In the genomic region with DNA sequence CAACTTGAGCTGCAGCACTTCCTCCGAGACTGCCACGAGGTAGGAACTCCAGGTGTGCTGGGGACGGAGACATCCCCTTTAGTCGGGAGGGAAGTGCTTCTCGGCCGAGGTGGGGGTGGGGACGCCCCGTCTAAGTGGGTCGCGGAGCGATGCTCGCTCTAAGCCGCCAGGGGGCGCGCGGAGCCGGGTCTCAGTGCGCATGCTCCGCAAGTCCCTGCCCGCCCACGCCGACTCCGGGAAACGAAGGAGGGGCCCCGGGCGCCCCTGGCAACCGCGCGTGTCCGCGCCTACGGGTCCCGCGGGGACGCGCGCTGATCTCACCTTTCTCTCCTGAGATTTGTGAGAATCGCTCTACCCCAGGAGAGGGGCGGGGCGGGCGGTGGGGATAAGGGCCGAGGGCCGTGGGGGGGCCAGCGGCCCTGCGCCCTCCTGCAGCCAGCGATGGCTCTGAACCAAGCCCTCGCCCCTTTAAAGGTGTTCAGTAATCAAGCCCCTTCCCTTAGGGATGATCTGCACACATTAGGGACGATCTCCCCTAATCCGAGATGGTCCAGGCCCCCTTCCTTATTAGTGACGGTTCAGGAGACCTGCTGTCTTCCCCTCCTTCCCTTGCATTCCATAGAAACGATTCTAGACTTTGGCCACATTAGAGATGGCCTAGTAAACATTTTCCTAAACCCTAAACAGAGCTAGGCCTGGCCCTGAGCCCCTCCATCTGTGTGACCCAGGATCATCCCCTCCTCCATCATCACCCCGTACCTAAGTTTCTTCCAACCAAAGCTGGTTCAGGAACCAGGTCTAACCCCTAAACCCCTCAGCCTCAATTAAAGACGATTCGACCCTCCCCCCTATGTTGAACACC, we compare ENCODE assay signal across 1 cellular context.
TF ChIP-seq lines count a peak whose summit lies in the region.

No MANE protein-coding gene starts in this region.

TF ChIP-seq in HepG2, 621 proteins besides CTCF, POLR2A, EP300 and RAD21 (continued from another document and continues in another):
- TF ChIP-seq, protein P1, sequence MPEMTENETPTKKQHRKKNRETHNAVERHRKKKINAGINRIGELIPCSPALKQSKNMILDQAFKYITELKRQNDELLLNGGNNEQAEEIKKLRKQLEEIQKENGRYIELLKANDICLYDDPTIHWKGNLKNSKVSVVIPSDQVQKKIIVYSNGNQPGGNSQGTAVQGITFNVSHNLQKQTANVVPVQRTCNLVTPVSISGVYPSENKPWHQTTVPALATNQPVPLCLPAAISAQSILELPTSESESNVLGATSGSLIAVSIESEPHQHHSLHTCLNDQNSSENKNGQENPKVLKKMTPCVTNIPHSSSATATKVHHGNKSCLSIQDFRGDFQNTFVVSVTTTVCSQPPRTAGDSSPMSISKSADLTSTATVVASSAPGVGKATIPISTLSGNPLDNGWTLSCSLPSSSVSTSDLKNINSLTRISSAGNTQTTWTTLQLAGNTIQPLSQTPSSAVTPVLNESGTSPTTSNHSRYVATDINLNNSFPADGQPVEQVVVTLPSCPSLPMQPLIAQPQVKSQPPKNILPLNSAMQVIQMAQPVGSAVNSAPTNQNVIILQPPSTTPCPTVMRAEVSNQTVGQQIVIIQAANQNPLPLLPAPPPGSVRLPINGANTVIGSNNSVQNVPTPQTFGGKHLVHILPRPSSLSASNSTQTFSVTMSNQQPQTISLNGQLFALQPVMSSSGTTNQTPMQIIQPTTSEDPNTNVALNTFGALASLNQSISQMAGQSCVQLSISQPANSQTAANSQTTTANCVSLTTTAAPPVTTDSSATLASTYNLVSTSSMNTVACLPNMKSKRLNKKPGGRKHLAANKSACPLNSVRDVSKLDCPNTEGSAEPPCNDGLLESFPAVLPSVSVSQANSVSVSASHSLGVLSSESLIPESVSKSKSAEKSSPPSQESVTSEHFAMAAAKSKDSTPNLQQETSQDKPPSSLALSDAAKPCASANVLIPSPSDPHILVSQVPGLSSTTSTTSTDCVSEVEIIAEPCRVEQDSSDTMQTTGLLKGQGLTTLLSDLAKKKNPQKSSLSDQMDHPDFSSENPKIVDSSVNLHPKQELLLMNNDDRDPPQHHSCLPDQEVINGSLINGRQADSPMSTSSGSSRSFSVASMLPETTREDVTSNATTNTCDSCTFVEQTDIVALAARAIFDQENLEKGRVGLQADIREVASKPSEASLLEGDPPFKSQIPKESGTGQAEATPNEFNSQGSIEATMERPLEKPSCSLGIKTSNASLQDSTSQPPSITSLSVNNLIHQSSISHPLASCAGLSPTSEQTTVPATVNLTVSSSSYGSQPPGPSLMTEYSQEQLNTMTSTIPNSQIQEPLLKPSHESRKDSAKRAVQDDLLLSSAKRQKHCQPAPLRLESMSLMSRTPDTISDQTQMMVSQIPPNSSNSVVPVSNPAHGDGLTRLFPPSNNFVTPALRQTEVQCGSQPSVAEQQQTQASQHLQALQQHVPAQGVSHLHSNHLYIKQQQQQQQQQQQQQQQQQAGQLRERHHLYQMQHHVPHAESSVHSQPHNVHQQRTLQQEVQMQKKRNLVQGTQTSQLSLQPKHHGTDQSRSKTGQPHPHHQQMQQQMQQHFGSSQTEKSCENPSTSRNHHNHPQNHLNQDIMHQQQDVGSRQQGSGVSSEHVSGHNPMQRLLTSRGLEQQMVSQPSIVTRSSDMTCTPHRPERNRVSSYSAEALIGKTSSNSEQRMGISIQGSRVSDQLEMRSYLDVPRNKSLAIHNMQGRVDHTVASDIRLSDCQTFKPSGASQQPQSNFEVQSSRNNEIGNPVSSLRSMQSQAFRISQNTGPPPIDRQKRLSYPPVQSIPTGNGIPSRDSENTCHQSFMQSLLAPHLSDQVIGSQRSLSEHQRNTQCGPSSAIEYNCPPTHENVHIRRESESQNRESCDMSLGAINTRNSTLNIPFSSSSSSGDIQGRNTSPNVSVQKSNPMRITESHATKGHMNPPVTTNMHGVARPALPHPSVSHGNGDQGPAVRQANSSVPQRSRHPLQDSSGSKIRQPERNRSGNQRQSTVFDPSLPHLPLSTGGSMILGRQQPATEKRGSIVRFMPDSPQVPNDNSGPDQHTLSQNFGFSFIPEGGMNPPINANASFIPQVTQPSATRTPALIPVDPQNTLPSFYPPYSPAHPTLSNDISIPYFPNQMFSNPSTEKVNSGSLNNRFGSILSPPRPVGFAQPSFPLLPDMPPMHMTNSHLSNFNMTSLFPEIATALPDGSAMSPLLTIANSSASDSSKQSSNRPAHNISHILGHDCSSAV (CRISPR knock-in tag; IDR thresholded peaks at IDR 0.05; ENCODE audit: borderline replicate concordance): no peak
- no peak for TF ChIP-seq NR2F2 (IDR thresholded peaks at IDR 0.05; ENCODE audit: borderline replicate concordance, low read depth)
- peak; percentile 57; the same call in 1 of the 2 replicates for TF ChIP-seq SMAD1 (CRISPR knock-in tag; IDR thresholded peaks at IDR 0.05; ENCODE audit: borderline replicate concordance, low read depth)
- TF ChIP-seq ARHGAP35 (CRISPR knock-in tag; IDR thresholded peaks at IDR 0.05; ENCODE audit: borderline replicate concordance): no peak
- TF ChIP-seq POGZ (CRISPR knock-in tag; IDR thresholded peaks at IDR 0.05): peak; percentile 54; the same call in 1 of the 2 replicates
- TF ChIP-seq ETV6 (CRISPR knock-in tag; conservative IDR thresholded peaks at IDR 0.05): no peak
- TF ChIP-seq MEIS2 (CRISPR knock-in tag; IDR thresholded peaks at IDR 0.05): peak; percentile 19; the same call in 1 of the 2 replicates
- peak; percentile 46; the same call in 1 of the 2 replicates for TF ChIP-seq THAP11 (CRISPR knock-in tag; IDR thresholded peaks at IDR 0.05)
- TF ChIP-seq RNF2 (conservative IDR thresholded peaks at IDR 0.05; ENCODE audit: low read depth): no peak
- no peak for TF ChIP-seq ZNF879 (CRISPR knock-in tag; IDR thresholded peaks at IDR 0.05)
- no peak for TF ChIP-seq TGIF2 (CRISPR knock-in tag; IDR thresholded peaks at IDR 0.05)
- 0 out of 2 replicates have a peak, but pooled peaks have one; percentile 25 for TF ChIP-seq BHLHE40 (IDR thresholded peaks at IDR 0.05; ENCODE audit: low read length)
- no peak for TF ChIP-seq TEF (CRISPR knock-in tag; IDR thresholded peaks at IDR 0.05)
- TF ChIP-seq ZNF713 (CRISPR knock-in tag; IDR thresholded peaks at IDR 0.05): no peak
- TF ChIP-seq ZNF652 (CRISPR knock-in tag; IDR thresholded peaks at IDR 0.05; ENCODE audit: borderline replicate concordance, low read depth): no peak
- TF ChIP-seq, protein P2, sequence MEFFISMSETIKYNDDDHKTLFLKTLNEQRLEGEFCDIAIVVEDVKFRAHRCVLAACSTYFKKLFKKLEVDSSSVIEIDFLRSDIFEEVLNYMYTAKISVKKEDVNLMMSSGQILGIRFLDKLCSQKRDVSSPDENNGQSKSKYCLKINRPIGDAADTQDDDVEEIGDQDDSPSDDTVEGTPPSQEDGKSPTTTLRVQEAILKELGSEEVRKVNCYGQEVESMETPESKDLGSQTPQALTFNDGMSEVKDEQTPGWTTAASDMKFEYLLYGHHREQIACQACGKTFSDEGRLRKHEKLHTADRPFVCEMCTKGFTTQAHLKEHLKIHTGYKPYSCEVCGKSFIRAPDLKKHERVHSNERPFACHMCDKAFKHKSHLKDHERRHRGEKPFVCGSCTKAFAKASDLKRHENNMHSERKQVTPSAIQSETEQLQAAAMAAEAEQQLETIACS (CRISPR knock-in tag; IDR thresholded peaks at IDR 0.05): peak; percentile 97
- TF ChIP-seq SCMH1 (CRISPR knock-in tag; IDR thresholded peaks at IDR 0.05; ENCODE audit: borderline replicate concordance): no peak
- no peak for TF ChIP-seq SRSF9 (IDR thresholded peaks at IDR 0.05; ENCODE audit: borderline replicate concordance, insufficient read depth, low read depth, low read length, poor library complexity, severe bottlenecking)
- no peak for TF ChIP-seq ISX (CRISPR knock-in tag; conservative IDR thresholded peaks at IDR 0.05)
- TF ChIP-seq SNAI1 (CRISPR knock-in tag; IDR thresholded peaks at IDR 0.05; ENCODE audit: borderline replicate concordance): no peak
- TF ChIP-seq, protein P3, sequence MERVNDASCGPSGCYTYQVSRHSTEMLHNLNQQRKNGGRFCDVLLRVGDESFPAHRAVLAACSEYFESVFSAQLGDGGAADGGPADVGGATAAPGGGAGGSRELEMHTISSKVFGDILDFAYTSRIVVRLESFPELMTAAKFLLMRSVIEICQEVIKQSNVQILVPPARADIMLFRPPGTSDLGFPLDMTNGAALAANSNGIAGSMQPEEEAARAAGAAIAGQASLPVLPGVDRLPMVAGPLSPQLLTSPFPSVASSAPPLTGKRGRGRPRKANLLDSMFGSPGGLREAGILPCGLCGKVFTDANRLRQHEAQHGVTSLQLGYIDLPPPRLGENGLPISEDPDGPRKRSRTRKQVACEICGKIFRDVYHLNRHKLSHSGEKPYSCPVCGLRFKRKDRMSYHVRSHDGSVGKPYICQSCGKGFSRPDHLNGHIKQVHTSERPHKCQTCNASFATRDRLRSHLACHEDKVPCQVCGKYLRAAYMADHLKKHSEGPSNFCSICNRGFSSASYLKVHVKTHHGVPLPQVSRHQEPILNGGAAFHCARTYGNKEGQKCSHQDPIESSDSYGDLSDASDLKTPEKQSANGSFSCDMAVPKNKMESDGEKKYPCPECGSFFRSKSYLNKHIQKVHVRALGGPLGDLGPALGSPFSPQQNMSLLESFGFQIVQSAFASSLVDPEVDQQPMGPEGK (CRISPR knock-in tag; IDR thresholded peaks at IDR 0.05): peak; percentile 56
- TF ChIP-seq KLF12 (CRISPR knock-in tag; IDR thresholded peaks at IDR 0.05; ENCODE audit: borderline replicate concordance): no peak
- TF ChIP-seq, protein P4, sequence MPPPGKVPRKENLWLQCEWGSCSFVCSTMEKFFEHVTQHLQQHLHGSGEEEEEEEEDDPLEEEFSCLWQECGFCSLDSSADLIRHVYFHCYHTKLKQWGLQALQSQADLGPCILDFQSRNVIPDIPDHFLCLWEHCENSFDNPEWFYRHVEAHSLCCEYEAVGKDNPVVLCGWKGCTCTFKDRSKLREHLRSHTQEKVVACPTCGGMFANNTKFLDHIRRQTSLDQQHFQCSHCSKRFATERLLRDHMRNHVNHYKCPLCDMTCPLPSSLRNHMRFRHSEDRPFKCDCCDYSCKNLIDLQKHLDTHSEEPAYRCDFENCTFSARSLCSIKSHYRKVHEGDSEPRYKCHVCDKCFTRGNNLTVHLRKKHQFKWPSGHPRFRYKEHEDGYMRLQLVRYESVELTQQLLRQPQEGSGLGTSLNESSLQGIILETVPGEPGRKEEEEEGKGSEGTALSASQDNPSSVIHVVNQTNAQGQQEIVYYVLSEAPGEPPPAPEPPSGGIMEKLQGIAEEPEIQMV (CRISPR knock-in tag; IDR thresholded peaks at IDR 0.05; ENCODE audit: low read depth): no peak
- TF ChIP-seq FOXJ3 (CRISPR knock-in tag; IDR thresholded peaks at IDR 0.05; ENCODE audit: borderline replicate concordance): no peak
- no peak for TF ChIP-seq WIZ (CRISPR knock-in tag; IDR thresholded peaks at IDR 0.05)
- no peak for TF ChIP-seq HNF1A (IDR thresholded peaks at IDR 0.05; ENCODE audit: low read depth)
- TF ChIP-seq HNF1A (CRISPR knock-in tag; IDR thresholded peaks at IDR 0.05; ENCODE audit: borderline replicate concordance): no peak
- no peak for TF ChIP-seq CBX5 (CRISPR knock-in tag; IDR thresholded peaks at IDR 0.05; ENCODE audit: borderline replicate concordance)
- TF ChIP-seq, protein P5, sequence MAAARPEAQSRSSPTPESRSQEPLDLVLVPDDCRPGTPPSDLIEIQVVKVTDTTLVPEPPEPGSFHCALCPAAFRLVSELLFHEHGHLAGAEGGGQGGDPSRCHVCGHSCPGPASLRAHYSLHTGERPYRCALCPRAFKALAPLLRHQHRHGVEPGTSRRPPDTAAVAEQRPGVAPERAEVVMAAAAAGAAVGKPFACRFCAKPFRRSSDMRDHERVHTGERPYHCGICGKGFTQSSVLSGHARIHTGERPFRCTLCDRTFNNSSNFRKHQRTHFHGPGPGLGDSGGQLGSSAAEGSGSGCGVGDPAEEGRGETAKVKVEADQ (CRISPR knock-in tag; IDR thresholded peaks at IDR 0.05; ENCODE audit: borderline replicate concordance): no peak
- TF ChIP-seq CCDC6 (CRISPR knock-in tag; IDR thresholded peaks at IDR 0.05): 0 out of 2 replicates have a peak, but pooled peaks have one; percentile 51
- no peak for TF ChIP-seq ZNF296 (CRISPR knock-in tag; conservative IDR thresholded peaks at IDR 0.05)
- TF ChIP-seq, protein P6, sequence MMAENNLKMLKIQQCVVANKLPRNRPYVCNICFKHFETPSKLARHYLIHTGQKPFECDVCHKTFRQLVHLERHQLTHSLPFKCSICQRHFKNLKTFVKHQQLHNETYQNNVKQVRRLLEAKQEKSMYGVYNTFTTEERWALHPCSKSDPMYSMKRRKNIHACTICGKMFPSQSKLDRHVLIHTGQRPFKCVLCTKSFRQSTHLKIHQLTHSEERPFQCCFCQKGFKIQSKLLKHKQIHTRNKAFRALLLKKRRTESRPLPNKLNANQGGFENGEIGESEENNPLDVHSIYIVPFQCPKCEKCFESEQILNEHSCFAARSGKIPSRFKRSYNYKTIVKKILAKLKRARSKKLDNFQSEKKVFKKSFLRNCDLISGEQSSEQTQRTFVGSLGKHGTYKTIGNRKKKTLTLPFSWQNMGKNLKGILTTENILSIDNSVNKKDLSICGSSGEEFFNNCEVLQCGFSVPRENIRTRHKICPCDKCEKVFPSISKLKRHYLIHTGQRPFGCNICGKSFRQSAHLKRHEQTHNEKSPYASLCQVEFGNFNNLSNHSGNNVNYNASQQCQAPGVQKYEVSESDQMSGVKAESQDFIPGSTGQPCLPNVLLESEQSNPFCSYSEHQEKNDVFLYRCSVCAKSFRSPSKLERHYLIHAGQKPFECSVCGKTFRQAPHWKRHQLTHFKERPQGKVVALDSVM (CRISPR knock-in tag; IDR thresholded peaks at IDR 0.05): no peak
- TF ChIP-seq ZFP90 (CRISPR knock-in tag; IDR thresholded peaks at IDR 0.05; ENCODE audit: borderline replicate concordance): no peak
